In genomic region chr5:154505567-154505966, GRCh38 we compare ENCODE assay signal across 3 cellular contexts.
TF ChIP-seq lines count a peak whose summit lies in the region.

No MANE protein-coding gene starts in this region.

TF ChIP-seq in IMR-90, 13 proteins besides CTCF, POLR2A, EP300 and RAD21:
- TF ChIP-seq RFX5 (IDR thresholded peaks at IDR 0.05; ENCODE audit: low read depth, low read length) (no peak), FOS (IDR thresholded peaks at IDR 0.05; ENCODE audit: low read depth, low read length) (no peak), SMC3 (IDR thresholded peaks at IDR 0.05; ENCODE audit: low read depth, low read length) (no peak), RCOR1 (IDR thresholded peaks at IDR 0.05; ENCODE audit: insufficient replicate concordance, low read length) (no peak), CEBPB (IDR thresholded peaks at IDR 0.05; ENCODE audit: low read depth, low read length) (no peak), MAFK (IDR thresholded peaks at IDR 0.05; ENCODE audit: low read depth, low read length) (no peak), USF2 (IDR thresholded peaks at IDR 0.05; ENCODE audit: low read depth, low read length) (no peak), BHLHE40 (IDR thresholded peaks at IDR 0.05; ENCODE audit: low read depth, low read length) (no peak), NFE2L2 (IDR thresholded peaks at IDR 0.05; ENCODE audit: low read depth, low read length) (no peak), MXI1 (IDR thresholded peaks at IDR 0.05; ENCODE audit: borderline replicate concordance, low read depth, low read length) (no peak), MAZ (IDR thresholded peaks at IDR 0.05; ENCODE audit: borderline replicate concordance, low read depth, low read length) (no peak)
- TF ChIP-seq, protein P1, sequence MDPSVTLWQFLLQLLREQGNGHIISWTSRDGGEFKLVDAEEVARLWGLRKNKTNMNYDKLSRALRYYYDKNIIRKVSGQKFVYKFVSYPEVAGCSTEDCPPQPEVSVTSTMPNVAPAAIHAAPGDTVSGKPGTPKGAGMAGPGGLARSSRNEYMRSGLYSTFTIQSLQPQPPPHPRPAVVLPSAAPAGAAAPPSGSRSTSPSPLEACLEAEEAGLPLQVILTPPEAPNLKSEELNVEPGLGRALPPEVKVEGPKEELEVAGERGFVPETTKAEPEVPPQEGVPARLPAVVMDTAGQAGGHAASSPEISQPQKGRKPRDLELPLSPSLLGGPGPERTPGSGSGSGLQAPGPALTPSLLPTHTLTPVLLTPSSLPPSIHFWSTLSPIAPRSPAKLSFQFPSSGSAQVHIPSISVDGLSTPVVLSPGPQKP (IDR thresholded peaks at IDR 0.05; ENCODE audit: borderline replicate concordance, low read depth, low read length), result no peak

TF ChIP-seq in SK-N-SH treated with all-trans-retinoic acid at 6 μM for 48 hours, 23 proteins besides CTCF, POLR2A, EP300 and RAD21:
- TF ChIP-seq ARNTL (CRISPR knock-in tag; IDR thresholded peaks at IDR 0.05; ENCODE audit: borderline replicate concordance, low read depth), result no peak
- peak; percentile 80; the same call in 1 of the 2 replicates for TF ChIP-seq TCF4 (CRISPR knock-in tag; IDR thresholded peaks at IDR 0.05; ENCODE audit: borderline replicate concordance)
- TF ChIP-seq CSDC2 (CRISPR knock-in tag; IDR thresholded peaks at IDR 0.05), result no peak
- TF ChIP-seq PPARA (CRISPR knock-in tag; IDR thresholded peaks at IDR 0.05; ENCODE audit: borderline replicate concordance), result no peak
- TF ChIP-seq SNAI2 (CRISPR knock-in tag; IDR thresholded peaks at IDR 0.05), result no peak
- TF ChIP-seq TSHZ2 (CRISPR knock-in tag; IDR thresholded peaks at IDR 0.05), result peak; percentile 47; the same call in 1 of the 2 replicates

TF ChIP-seq in HepG2, 621 proteins besides CTCF, POLR2A, EP300 and RAD21:
- TF ChIP-seq FOSL2 (CRISPR knock-in tag; IDR thresholded peaks at IDR 0.05), result no peak
